2 cellular contexts compared by ENCODE assay signal in genomic region chr5:108793207-108793606, GRCh38.
TF ChIP-seq lines count a peak whose summit lies in the region.

No MANE protein-coding gene starts in this region.

TF ChIP-seq in HCT116, 20 proteins besides CTCF, POLR2A, EP300 and RAD21:
- TF ChIP-seq JUND (IDR thresholded peaks at IDR 0.05), result no peak
- TF ChIP-seq ZBTB33 (IDR thresholded peaks at IDR 0.05; ENCODE audit: extremely low read depth, insufficient replicate concordance, low read length), result no peak
- TF ChIP-seq FOSL1 (IDR thresholded peaks at IDR 0.05; ENCODE audit: low read depth), result no peak
- no peak for TF ChIP-seq ZNF274 (IDR thresholded peaks at IDR 0.05; ENCODE audit: low read depth, low read length)
- TF ChIP-seq EZH2 (IDR thresholded peaks at IDR 0.05), result no peak
- no peak for TF ChIP-seq SIN3A (IDR thresholded peaks at IDR 0.05; ENCODE audit: low read depth)
- TF ChIP-seq YY1 (IDR thresholded peaks at IDR 0.05; ENCODE audit: extremely low read depth, insufficient replicate concordance, low read depth, low read length), result no peak
- no peak for TF ChIP-seq EZH2phosphoT487 (IDR thresholded peaks at IDR 0.05; ENCODE audit: borderline replicate concordance)
- no peak for TF ChIP-seq MAX (IDR thresholded peaks at IDR 0.05)
- no peak for TF ChIP-seq ATF3 (IDR thresholded peaks at IDR 0.05)
- TF ChIP-seq TCF7L2 (IDR thresholded peaks at IDR 0.05; ENCODE audit: borderline replicate concordance, extremely low read depth, insufficient read depth, insufficient read length), result no peak
- TF ChIP-seq EGR1 (IDR thresholded peaks at IDR 0.05; ENCODE audit: low read depth), result no peak
- TF ChIP-seq CBX3 (IDR thresholded peaks at IDR 0.05; ENCODE audit: low read depth), result no peak
- no peak for TF ChIP-seq CEBPB (IDR thresholded peaks at IDR 0.05; ENCODE audit: low read depth)
- TF ChIP-seq POLR2AphosphoS5 (IDR thresholded peaks at IDR 0.05; ENCODE audit: low read depth, low read length), result no peak
- no peak for TF ChIP-seq ELF1 (IDR thresholded peaks at IDR 0.05; ENCODE audit: borderline replicate concordance, low read depth)

TF ChIP-seq in K562, 482 proteins besides CTCF, POLR2A, EP300 and RAD21:
- TF ChIP-seq ZBTB33 (CRISPR knock-in tag; IDR thresholded peaks at IDR 0.05) (peak; percentile 51; the same call in 1 of the 2 replicates), ZNF146 (CRISPR knock-in tag; IDR thresholded peaks at IDR 0.05; ENCODE audit: unreplicated experiment) (peak; percentile 54), CCAR2 (IDR thresholded peaks at IDR 0.05; ENCODE audit: low read depth, low read length) (no peak)
